Comparison of ENCODE assay signal across 22 cellular contexts in genomic region chr20:25573288-25574251, GRCh38. TPM values are rescaled to one million over a fixed set of nuclear protein-coding genes. Genes with fewer than 3 reads are reported as not detected.
A peak's percentile ranks its signal among the peaks of the same experiment; 100 is the strongest.
DNase-seq lines count a peak whose midpoint lies in the region; ATAC-seq, FAIRE-seq and TF ChIP-seq lines count a peak whose summit lies in the region.
"Had no signal": no experiment of that assay in that cellular context is flagged by ENCODE, and none has a peak within 500 bp of the region (broad histone marks: within the 10 kb centered on the region; RNA-seq: fewer than 3 reads in every experiment).

No MANE protein-coding gene starts in this region.

- no peaks in the 10 kb centered on the region for H3K27me3 ChIP-seq in ovary
- H3K27me3 ChIP-seq: BE2C, neural progenitor cell had no signal

- TF ChIP-seq EP300 in ovary (IDR thresholded peaks at IDR 0.05), result no peak

- FAIRE-seq in H54 (lab: Jason Lieb, UNC), result no peak
- FAIRE-seq: colon, D721Med had no signal

- TF ChIP-seq POLR2A in ovary (IDR thresholded peaks at IDR 0.05) (no peak), H54 (IDR thresholded peaks at IDR 0.05; ENCODE audit: low read depth, low read length) (no peak)

- H3K9me3 ChIP-seq in ovary (no peaks in the 10 kb centered on the region), mucosa of descending colon (no peaks in the 10 kb centered on the region)
- H3K9me3 ChIP-seq: BE2C had no signal

- intact Hi-C loops in ovary (cut with DNase I), result no loop called here
- intact Hi-C loops in mucosa of descending colon (cut with DNase I, micrococcal nuclease), result no loop called here

- peak overlapping the region in 1 of 2 donors; percentile 64 for H3K27ac ChIP-seq in ovary
- H3K27ac ChIP-seq: KMS-11, neural progenitor cell had no signal

- DNase-seq in AG10803 (ENCODE audit: low read depth), result peak; percentile 37
- DNase-seq in M059J (ENCODE audit: low read depth), result peak; percentile 25
- DNase-seq in fibroblast of mammary gland (ENCODE audit: low read depth), result peak; percentile 67
- DNase-seq in ovary, result peak in 4 of 5 donors; percentile 32 to 44 (median 36)
- DNase-seq in mucosa of descending colon, result no peak
- DNase-seq in H54 (ENCODE audit: insufficient read length, low spot score), result no peak
- no peak for DNase-seq in iPS-NIHi7 (ENCODE audit: extremely low spot score)
- DNase-seq: activated CD4-positive, CD25-positive, alpha-beta regulatory T cell treated with anti-CD3 and anti-CD28 coated beads, Interleukin-2, amount 50 U/mL, for 72 hours; amniotic stem cell; glutamatergic neuron; NCI-H1092; retina; SHP77 treated with DMSO at 0.1 percent for 48 hours; stimulated activated naive CD8-positive, alpha-beta T cell treated with anti-CD3 and anti-CD28 coated beads, Interleukin-15, amount 100 ng/mL, for 72 hours; T-helper 2 cell had no signal

- H3K4me1 ChIP-seq in ovary (ENCODE audit: insufficient read depth), result peaks cover 9% of the 10 kb centered on the region
- no peaks in the 10 kb centered on the region for H3K4me1 ChIP-seq in mucosa of descending colon (ENCODE audit: low read depth)
- H3K4me1 ChIP-seq: BE2C, neural progenitor cell had no signal

- H3K36me3 ChIP-seq in ovary (no peaks in the 10 kb centered on the region), mucosa of descending colon (ENCODE audit: low read depth) (no peaks in the 10 kb centered on the region)
- H3K36me3 ChIP-seq: BE2C, neural progenitor cell had no signal

- ATAC-seq in mucosa of descending colon, result no peak
- no peak for ATAC-seq in HG02938 (IDR thresholded peaks at IDR 0.05; ENCODE audit: unreplicated experiment)
- ATAC-seq: activated T-helper 17 cell treated with anti-CD3 and anti-CD28 coated beads, Interleukin-2, amount 50 U/mL, for 72 hours; stimulated activated naive CD8-positive, alpha-beta T cell treated with anti-CD3 and anti-CD28 coated beads, Interleukin-15, amount 100 ng/mL, for 72 hours had no signal

- 27 to 53% (median 29%) methylated on average over 6 of the region's 6 CpGs for WGBS in ovary, 3 donors

- TF ChIP-seq CTCF in AG10803 (conservative IDR thresholded peaks at IDR 0.05; ENCODE audit: low read length), result no peak
- TF ChIP-seq CTCF in fibroblast of mammary gland (conservative IDR thresholded peaks at IDR 0.05; ENCODE audit: control insufficient read depth, insufficient read depth, low read depth, low read length), result no peak
- TF ChIP-seq CTCF in ovary (IDR thresholded peaks at IDR 0.05), result no peak
- no peak for TF ChIP-seq CTCF in mucosa of descending colon (IDR thresholded peaks at IDR 0.05)

- H3K4me3 ChIP-seq in AG10803 (ENCODE audit: low read length), result no peak overlapping the region
- H3K4me3 ChIP-seq in fibroblast of mammary gland (ENCODE audit: control insufficient read depth, low read depth, low read length), result no peak overlapping the region
- H3K4me3 ChIP-seq in ovary, result no peak overlapping the region
- H3K4me3 ChIP-seq in mucosa of descending colon, result no peak overlapping the region
- H3K4me3 ChIP-seq: neural progenitor cell had no signal

RNA-seq across cellular contexts. Expression of gene NINL, which starts 11.8 kb away (rescaled TPM):
- 5.1 and 9.6 TPM in 2 replicates for total RNA-seq in M059J (2014; rRNA removed; shearing (Covaris generic))
- total RNA-seq in ovary (10 to 100 TPM; 10.1 to 33.3 (median 20.7) TPM), mucosa of descending colon (10 to 100 TPM in 1 of 3 donors, 1 to 10 TPM in 2; 1.8 to 15.1 (median 3.3) TPM)
- 10 to 100 TPM; 14.3 to 17.4 TPM for polyA plus RNA-seq in ovary

RNA-seq across cellular contexts. Expression of gene NANP, which starts 50.2 kb away (rescaled TPM):
- total RNA-seq in M059J (2014; rRNA removed; shearing (Covaris generic)), result 13.3 and 13.5 TPM in 2 replicates
- total RNA-seq in ovary (1 to 10 TPM; 2.9 to 8.1 (median 5.2) TPM), mucosa of descending colon (1 to 10 TPM; 2.5 to 4.9 (median 2.6) TPM)
- 1 to 10 TPM; 1.9 to 3.7 TPM for polyA plus RNA-seq in ovary

Comparison
In these comparisons a context has a peak if more than half of its experiments do, and no peak if none do; other contexts are left out.
1. DNase-seq: peak in AG10803 (single experiment), M059J (single experiment), fibroblast of mammary gland (single experiment) and ovary (4 of 5); none in mucosa of descending colon (0 of 3), H54 (single experiment) and iPS-NIHi7 (single experiment).